ENCODE assay signal across 20 cellular contexts in the genomic region with DNA sequence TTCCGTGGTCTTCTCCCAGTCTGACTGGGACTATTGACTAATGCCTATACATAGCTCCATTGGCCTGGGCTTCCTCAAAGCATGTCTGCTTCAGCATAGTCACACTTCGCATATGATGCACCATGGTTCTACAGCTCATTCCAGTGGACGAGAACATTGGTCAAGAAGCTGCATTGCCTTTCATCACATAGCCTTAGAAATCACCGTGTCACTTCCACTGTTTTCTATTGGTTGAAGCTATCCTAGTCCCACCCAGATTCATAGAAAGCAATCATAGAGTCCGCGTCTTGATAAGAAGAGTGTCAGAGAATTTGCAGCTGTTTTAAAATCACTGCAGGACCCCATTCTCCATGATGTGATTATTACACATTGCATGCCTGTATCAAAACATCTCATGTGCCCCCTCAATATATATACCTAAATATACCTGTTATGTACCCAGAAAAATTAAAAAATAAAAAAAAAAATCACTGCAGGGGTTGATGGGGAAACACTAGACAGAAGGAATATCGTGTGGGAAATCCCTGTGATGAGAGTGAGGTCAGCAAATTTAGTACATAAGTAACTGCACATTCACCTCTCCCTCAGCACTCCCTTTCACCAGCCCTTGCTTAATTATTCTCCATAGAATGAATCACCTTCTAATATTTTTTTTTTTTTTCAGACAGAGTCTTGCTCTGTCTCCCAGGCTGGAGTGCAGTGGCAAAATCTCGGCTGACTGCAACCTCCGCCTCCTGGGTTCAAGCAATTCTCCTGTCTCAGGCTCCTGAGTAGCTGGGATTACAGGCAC. TPM values are rescaled to one million over a fixed set of nuclear protein-coding genes. Genes with fewer than 3 reads are reported as not detected.
A peak's percentile ranks its signal among the peaks of the same experiment; 100 is the strongest.
DNase-seq lines count a peak whose midpoint lies in the region; ATAC-seq and TF ChIP-seq lines count a peak whose summit lies in the region.
"Had no signal": no experiment of that assay in that cellular context is flagged by ENCODE, and none has a peak within 500 bp of the region (broad histone marks: within the 10 kb centered on the region; RNA-seq: fewer than 3 reads in every experiment).

No MANE protein-coding gene starts in this region.

- DNase-seq in DMS53 (lab: John Stamatoyannopoulos, UW), result peak; percentile 53
- DNase-seq in DMS53 treated with DMSO at 0.1 percent for 48 hours (lab: John Stamatoyannopoulos, UW; ENCODE audit: unreplicated experiment), result no peak
- peak; percentile 27 for DNase-seq in OCI-M1 (lab: John Stamatoyannopoulos, UW)
- peak; percentile 77 for DNase-seq in epithelial cell of proximal tubule (ENCODE audit: low read depth)
- DNase-seq in renal cortical epithelial cell (ENCODE audit: low read depth), result peak; percentile 92
- no peak for DNase-seq in cerebellum (ENCODE audit: low spot score)
- DNase-seq: 8988T; activated CD8-positive, alpha-beta memory T cell treated with anti-CD3 and anti-CD28 coated beads for 24 hours; caudate nucleus; esophagus squamous epithelium; MV-4-11; NCI-H2029; NCI-H510A; stimulated activated CD8-positive, alpha-beta memory T cell treated with anti-CD3 and anti-CD28 coated beads, Interleukin-4, amount 100 ng/mL, for 48 hours; T-helper 9 cell had no signal

- ATAC-seq in HG03565 (IDR thresholded peaks at IDR 0.05; ENCODE audit: unreplicated experiment) (no peak), HG02981 (IDR thresholded peaks at IDR 0.05; ENCODE audit: unreplicated experiment) (no peak)
- ATAC-seq: GM23338, HepG2 had no signal

- no peak for TF ChIP-seq CTCF in epithelial cell of proximal tubule (conservative IDR thresholded peaks at IDR 0.05; ENCODE audit: low read depth, low read length)

- H3K4me3 ChIP-seq in epithelial cell of proximal tubule (ENCODE audit: low read depth, low read length), result no peak overlapping the region
- H3K4me3 ChIP-seq: esophagus squamous epithelium, GM23338, SK-N-MC had no signal

RNA-seq across cellular contexts. Expression of a gene that starts 2.1 kb away (rescaled TPM):
- total RNA-seq in epithelial cell of proximal tubule (2.6 and 13.3 TPM in 2 replicates), renal cortical epithelial cell (0.17 and 5.1 TPM in 2 replicates), cerebellum (55.6 TPM)

RNA-seq across cellular contexts. Expression of a gene that starts 15.2 kb away (rescaled TPM):
- total RNA-seq in epithelial cell of proximal tubule (14.3 and 14.7 TPM in 2 replicates), renal cortical epithelial cell (4.0 and 7.7 TPM in 2 replicates), cerebellum (6.4 TPM)

RNA-seq across cellular contexts. Expression of a gene that starts 16.4 kb away (rescaled TPM):
- total RNA-seq in epithelial cell of proximal tubule (0.14 and 2.0 TPM in 2 replicates), renal cortical epithelial cell (0.52 and 0.65 TPM in 2 replicates), cerebellum (not detected)
- total RNA-seq: HepG2 had no signal

RNA-seq across cellular contexts. Expression of a gene that starts 24.8 kb away (rescaled TPM):
- total RNA-seq in epithelial cell of proximal tubule, result 12.7 and 18.9 TPM in 2 replicates
- total RNA-seq in renal cortical epithelial cell, result 2.6 and 6.4 TPM in 2 replicates
- 11.1 TPM for total RNA-seq in cerebellum

RNA-seq across cellular contexts. Expression of a gene that starts 27.8 kb away (rescaled TPM):
- total RNA-seq in epithelial cell of proximal tubule, result 49.6 and 63.7 TPM in 2 replicates
- 23.5 and 24.7 TPM in 2 replicates for total RNA-seq in renal cortical epithelial cell
- 11.3 TPM for total RNA-seq in cerebellum

Comparison
In these comparisons a context has a peak if more than half of its experiments do, and no peak if none do; other contexts are left out.
1. DNase-seq: peak in DMS53 (single experiment), OCI-M1 (single experiment), epithelial cell of proximal tubule (single experiment) and renal cortical epithelial cell (single experiment); none in DMS53 treated with DMSO at 0.1 percent for 48 hours (single experiment) and cerebellum (single experiment).